Comparison of ENCODE assay signal across 22 cellular contexts in the genomic region with DNA sequence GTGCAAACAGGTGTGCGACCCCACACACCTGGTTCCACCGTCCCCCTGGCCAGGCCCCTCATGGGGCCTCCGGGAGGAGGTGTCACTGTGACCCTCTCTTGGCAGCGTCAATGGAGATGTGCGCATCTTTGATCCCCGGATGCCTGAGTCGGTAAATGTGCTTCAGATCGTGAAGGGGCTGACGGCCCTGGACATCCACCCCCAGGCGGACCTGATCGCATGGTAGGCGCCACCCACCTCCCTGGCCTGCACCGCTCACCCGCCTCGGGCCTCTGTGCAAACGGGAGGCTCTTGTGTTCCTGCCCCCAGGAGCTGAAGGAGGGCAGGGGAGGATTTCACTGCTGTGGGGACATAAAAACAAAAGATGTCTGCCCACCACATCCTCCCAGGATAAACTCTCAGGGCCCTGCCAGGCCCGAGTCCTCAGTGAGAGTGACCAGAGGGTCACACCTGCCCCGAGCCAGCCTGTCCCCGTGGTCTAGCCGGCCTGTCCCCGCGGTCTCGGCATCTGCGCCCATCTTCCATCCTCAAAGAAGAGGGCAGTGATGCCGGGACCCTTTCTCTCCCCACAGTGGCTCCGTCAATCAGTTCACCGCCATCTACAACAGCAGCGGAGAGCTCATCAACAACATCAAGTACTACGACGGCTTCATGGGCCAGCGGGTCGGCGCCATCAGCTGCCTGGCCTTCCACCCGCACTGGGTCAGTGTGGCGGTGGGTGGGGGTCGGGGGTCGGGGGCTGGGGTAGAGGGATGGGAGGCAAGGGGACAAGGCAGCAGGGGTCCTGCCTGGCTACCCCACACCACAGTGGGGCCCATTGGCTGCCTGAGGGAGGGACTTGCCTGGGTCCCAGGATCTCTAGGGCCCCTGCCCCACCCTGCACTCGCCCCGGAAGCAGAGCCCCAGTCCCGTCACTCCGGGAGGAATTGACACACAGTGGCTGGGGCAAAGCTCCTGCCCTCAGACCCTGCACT. TPM values are rescaled to one million over a fixed set of nuclear protein-coding genes. Genes with fewer than 3 reads are reported as not detected.
A peak's percentile ranks its signal among the peaks of the same experiment; 100 is the strongest.
DNase-seq lines count a peak whose midpoint lies in the region; ATAC-seq and TF ChIP-seq lines count a peak whose summit lies in the region.
"Had no signal": no experiment of that assay in that cellular context is flagged by ENCODE, and none has a peak within 500 bp of the region (broad histone marks: within the 10 kb centered on the region; RNA-seq: fewer than 3 reads in every experiment).

No MANE protein-coding gene starts in this region.

- DNase-seq in stimulated activated naive CD8-positive, alpha-beta T cell treated with anti-CD3 and anti-CD28 coated beads, Interleukin-15, amount 100 ng/mL, for 72 hours: no peak
- DNase-seq in stimulated activated naive CD8-positive, alpha-beta T cell treated with anti-CD3 and anti-CD28 coated beads, Interleukin-15, Interleukin-2, amounts not matched to agents 100 U/mL and 50 U/mL, for 24 hours: no peak
- no peak for DNase-seq in nephron progenitor cell
- peak; percentile 67 for DNase-seq in spleen
- DNase-seq in retina: no peak
- no peak for DNase-seq in left cardiac atrium
- no peak for DNase-seq in activated CD4-positive, alpha-beta memory T cell treated with anti-CD3 and anti-CD28 coated beads, Interleukin-2, amount 10 ng/mL, durations not matched to agents 7 days and 5 days
- no peak for DNase-seq in foreskin keratinocyte
- DNase-seq: 8988T; activated CD8-positive, alpha-beta memory T cell treated with anti-CD3 and anti-CD28 coated beads for 24 hours; activated gamma-delta T cell treated with Interleukin-2 at 50 U/mL for 16 hours; activated T-cell treated with anti-CD3 and anti-CD28 coated beads, Interleukin-2, amount 50 U/mL, for 1 hour; CD4-positive, alpha-beta T cell; DMS 273 treated with DMSO at 0.1 percent for 48 hours; GM23248; Karpas-422; mucosa of descending colon; NCI-H146 had no signal

- 91 to 98% (median 93%) methylated on average over 32 to 41 of the region's 41 CpGs for WGBS in spleen, 5 donors

- H3K4me3 ChIP-seq in spleen: no peak overlapping the region
- H3K4me3 ChIP-seq: GM23248, lung, mucosa of descending colon, SK-N-MC, upper lobe of left lung had no signal

- no peak overlapping the region for H3K4me3 Mint-ChIP-seq in stimulated activated naive CD8-positive, alpha-beta T cell treated with anti-CD3 and anti-CD28 coated beads, Interleukin-15, amount 100 ng/mL, for 72 hours
- H3K4me3 Mint-ChIP-seq in nephron progenitor cell: no peak overlapping the region
- no peak overlapping the region for H3K4me3 Mint-ChIP-seq in activated CD4-positive, alpha-beta memory T cell treated with anti-CD3 and anti-CD28 coated beads, Interleukin-2, amount 10 ng/mL, durations not matched to agents 7 days and 5 days
- H3K4me3 Mint-ChIP-seq: CD4-positive, alpha-beta T cell; central memory CD8-positive, alpha-beta T cell had no signal

- POLR2A ChIA-PET in activated CD4-positive, alpha-beta memory T cell treated with anti-CD3 and anti-CD28 coated beads, Interleukin-2, amount 10 ng/mL, durations not matched to agents 7 days and 5 days (lab: Charles Lee): no interaction called here

- H3K27ac ChIP-seq in spleen (peak overlapping the region in 2 of 8 donors; percentile 1 to 36), foreskin keratinocyte (no peak overlapping the region)
- H3K27ac ChIP-seq: GM23248, SK-N-MC, upper lobe of left lung had no signal

- H3K4me1 Mint-ChIP-seq in stimulated activated naive CD8-positive, alpha-beta T cell treated with anti-CD3 and anti-CD28 coated beads, Interleukin-15, amount 100 ng/mL, for 72 hours: no peaks in the 10 kb centered on the region
- H3K4me1 Mint-ChIP-seq in nephron progenitor cell: peaks cover 37% of the 10 kb centered on the region
- no peaks in the 10 kb centered on the region for H3K4me1 Mint-ChIP-seq in activated CD4-positive, alpha-beta memory T cell treated with anti-CD3 and anti-CD28 coated beads, Interleukin-2, amount 10 ng/mL, durations not matched to agents 7 days and 5 days
- H3K4me1 Mint-ChIP-seq: central memory CD8-positive, alpha-beta T cell had no signal

- peaks cover 9% of the 10 kb centered on the region for H3K36me3 Mint-ChIP-seq in nephron progenitor cell (ENCODE audit: low read depth)
- H3K36me3 Mint-ChIP-seq in activated CD4-positive, alpha-beta memory T cell treated with anti-CD3 and anti-CD28 coated beads, Interleukin-2, amount 10 ng/mL, durations not matched to agents 7 days and 5 days (ENCODE audit: low read depth): peaks cover 12% of the 10 kb centered on the region

- no peak for TF ChIP-seq POLR2A in spleen (IDR thresholded peaks at IDR 0.05)

- ATAC-seq in stimulated activated naive CD8-positive, alpha-beta T cell treated with anti-CD3 and anti-CD28 coated beads, Interleukin-15, amount 100 ng/mL, for 72 hours: peak; percentile 29
- no peak for ATAC-seq in stimulated activated naive CD8-positive, alpha-beta T cell treated with anti-CD3 and anti-CD28 coated beads, Interleukin-15, Interleukin-2, amounts not matched to agents 100 U/mL and 50 U/mL, for 24 hours
- ATAC-seq in left cardiac atrium: no peak
- no peak for ATAC-seq in foreskin keratinocyte
- ATAC-seq: mucosa of descending colon had no signal

- no peak for TF ChIP-seq CTCF in nephron progenitor cell (IDR thresholded peaks at IDR 0.05)
- TF ChIP-seq CTCF in spleen (IDR thresholded peaks at IDR 0.05 in 8 of 11, conservative IDR thresholded peaks at IDR 0.05 in 3 of 11): no peak
- no peak for TF ChIP-seq CTCF in foreskin keratinocyte (conservative IDR thresholded peaks at IDR 0.05)

- H3K27ac Mint-ChIP-seq in stimulated activated naive CD8-positive, alpha-beta T cell treated with anti-CD3 and anti-CD28 coated beads, Interleukin-15, amount 100 ng/mL, for 72 hours: no peak overlapping the region
- H3K27ac Mint-ChIP-seq in nephron progenitor cell: peak overlapping the region; percentile 97
- H3K27ac Mint-ChIP-seq in activated CD4-positive, alpha-beta memory T cell treated with anti-CD3 and anti-CD28 coated beads, Interleukin-2, amount 10 ng/mL, durations not matched to agents 7 days and 5 days: no peak overlapping the region
- H3K27ac Mint-ChIP-seq: CD4-positive, alpha-beta T cell had no signal

- CTCF ChIA-PET in activated CD4-positive, alpha-beta memory T cell treated with anti-CD3 and anti-CD28 coated beads, Interleukin-2, amount 10 ng/mL, durations not matched to agents 7 days and 5 days (lab: Charles Lee): no interaction called here

- H3K36me3 ChIP-seq in spleen: peaks cover 0 to 65% (median 22%) of the 10 kb centered on the region in 6 donors

- peaks cover 7 to 42% (median 25%) of the 10 kb centered on the region in 6 donors for H3K4me1 ChIP-seq in spleen
- no peaks in the 10 kb centered on the region for H3K4me1 ChIP-seq in foreskin keratinocyte

- H3K27me3 Mint-ChIP-seq in stimulated activated naive CD8-positive, alpha-beta T cell treated with anti-CD3 and anti-CD28 coated beads, Interleukin-15, amount 100 ng/mL, for 72 hours: no peaks in the 10 kb centered on the region
- no peaks in the 10 kb centered on the region for H3K27me3 Mint-ChIP-seq in nephron progenitor cell (ENCODE audit: low read depth, poor library complexity)
- H3K27me3 Mint-ChIP-seq in activated CD4-positive, alpha-beta memory T cell treated with anti-CD3 and anti-CD28 coated beads, Interleukin-2, amount 10 ng/mL, durations not matched to agents 7 days and 5 days: no peaks in the 10 kb centered on the region
- H3K27me3 Mint-ChIP-seq: CD4-positive, alpha-beta T cell; central memory CD8-positive, alpha-beta T cell had no signal

- intact Hi-C loops in spleen (cut with DNase I; ENCODE audit: low total_unique reads) (no loop called here), left cardiac atrium (cut with DNase I) (loop anchor here in 1 of 2 donors (10.0 kb wide), 1 partner anchor 88 kb away; no protein-coding TSS in a partner anchor)

- no peaks in the 10 kb centered on the region for H3K9me3 Mint-ChIP-seq in stimulated activated naive CD8-positive, alpha-beta T cell treated with anti-CD3 and anti-CD28 coated beads, Interleukin-15, amount 100 ng/mL, for 72 hours
- H3K9me3 Mint-ChIP-seq in nephron progenitor cell: no peaks in the 10 kb centered on the region
- no peaks in the 10 kb centered on the region for H3K9me3 Mint-ChIP-seq in activated CD4-positive, alpha-beta memory T cell treated with anti-CD3 and anti-CD28 coated beads, Interleukin-2, amount 10 ng/mL, durations not matched to agents 7 days and 5 days
- H3K9me3 Mint-ChIP-seq: CD4-positive, alpha-beta T cell; central memory CD8-positive, alpha-beta T cell had no signal

- H3K27me3 ChIP-seq in spleen (replicated peaks in 1 of 7) (no peaks in the 10 kb centered on the region), foreskin keratinocyte (no peaks in the 10 kb centered on the region)
- H3K27me3 ChIP-seq: upper lobe of left lung had no signal

- H3K9me3 ChIP-seq in spleen: no peaks in the 10 kb centered on the region
- H3K9me3 ChIP-seq: mucosa of descending colon, upper lobe of left lung had no signal

RNA-seq across cellular contexts. Expression of a gene that starts 29.0 kb away (rescaled TPM):
- total RNA-seq in spleen (10 to 100 TPM; 23.0 to 35.7 (median 31.5) TPM), left cardiac atrium (10 to 100 TPM; 17.4 to 19.1 TPM), foreskin keratinocyte (26.1 and 27.1 TPM in 2 replicates)
- polyA plus RNA-seq in spleen (10 to 100 TPM; 24.0 to 41.1 (median 25.4) TPM), foreskin keratinocyte (41.1 and 43.9 TPM in 2 replicates)
- 10 to 100 TPM; 30.3 to 31.6 TPM for total RNA-seq in activated CD4-positive, alpha-beta memory T cell treated with anti-CD3 and anti-CD28 coated beads, Interleukin-2, amount 10 ng/mL, durations not matched to agents 7 days and 5 days
